In genomic region chr11:75346912-75347647, GRCh38 we compare ENCODE assay signal across 8 cellular contexts. TPM values are rescaled to one million over a fixed set of nuclear protein-coding genes. Genes with fewer than 3 reads are reported as not detected.
DNase-seq lines count a peak whose midpoint lies in the region; ATAC-seq and TF ChIP-seq lines count a peak whose summit lies in the region.

No MANE protein-coding gene starts in this region.

- no peak for TF ChIP-seq CTCF in Peyer's patch (IDR thresholded peaks at IDR 0.05)
- no peak for TF ChIP-seq CTCF in prostate gland (IDR thresholded peaks at IDR 0.05)
- TF ChIP-seq CTCF in omental fat pad (IDR thresholded peaks at IDR 0.05) = no peak

- H3K4me3 ChIP-seq in Peyer's patch = no peak overlapping the region
- no peak overlapping the region for H3K4me3 ChIP-seq in prostate gland

- H3K9me3 ChIP-seq in Peyer's patch (no peaks in the 10 kb centered on the region), prostate gland (no peaks in the 10 kb centered on the region)

- TF ChIP-seq POLR2A in Peyer's patch (IDR thresholded peaks at IDR 0.05) (no peak), prostate gland (IDR thresholded peaks at IDR 0.05) (no peak)

- ATAC-seq in omental fat pad (ENCODE audit: low FRiP score) = no peak
- ATAC-seq in HG03565 (IDR thresholded peaks at IDR 0.05; ENCODE audit: unreplicated experiment) = no peak

- H3K27me3 ChIP-seq in Peyer's patch (no peaks in the 10 kb centered on the region), prostate gland (replicated peaks; ENCODE audit: insufficient read depth) (no peaks in the 10 kb centered on the region)

- DNase-seq in DMS 273 (lab: John Stamatoyannopoulos, UW; ENCODE audit: unreplicated experiment) (peak; percentile 84), Peyer's patch (peak in 2 of 3 donors; percentile 51 to 53), fibroblast of peridontal ligament (ENCODE audit: extremely low read depth) (peak; percentile 33), prostate gland (ENCODE audit: low spot score) (no peak), SKM-1 (lab: John Stamatoyannopoulos, UW; ENCODE audit: unreplicated experiment) (no peak), omental fat pad (ENCODE audit: low spot score) (no peak)
- DNase-seq in stimulated activated CD4-positive, alpha-beta T cell treated with anti-CD3 and anti-CD28 coated beads, Interleukin-12 subunit alpha, Interleukin-12 subunit beta, amount 100 ng/mL, for 4 hours = no peak

- H3K27ac ChIP-seq in Peyer's patch (peak overlapping the region; percentile 29 to 95 (median 67)), prostate gland (peak overlapping the region; percentile 68 to 92)

- H3K4me1 ChIP-seq in Peyer's patch = peaks cover 1 to 89% (median 20%) of the 10 kb centered on the region in 4 donors
- peaks cover 63% of the 10 kb centered on the region for H3K4me1 ChIP-seq in prostate gland (replicated peaks)

- intact Hi-C loops in prostate gland (cut with DNase I) = no loop called here

- 66% methylated on average over 11 of the region's 11 CpGs for WGBS in prostate gland

- H3K36me3 ChIP-seq in Peyer's patch = no peaks in the 10 kb centered on the region
- H3K36me3 ChIP-seq in prostate gland = no peaks in the 10 kb centered on the region

RNA-seq across cellular contexts. Expression of gene ARRB1, which starts 4.4 kb away (rescaled TPM):
- total RNA-seq in Peyer's patch (100 to 1,000 TPM in 2 of 4 donors, 10 to 100 TPM in 2; 45.4 to 136 (median 90.6) TPM), prostate gland (10 to 100 TPM; 31.9 to 64.7 TPM), omental fat pad (10 to 100 TPM; 34.7 to 75.0 (median 58.1) TPM)

RNA-seq across cellular contexts. Expression of gene RPS3, which starts 52.2 kb away (rescaled TPM):
- total RNA-seq in Peyer's patch = 1,000 to 10,000 TPM in 1 of 4 donors, 100 to 1,000 TPM in 3; 505 to 1,121 (median 614) TPM
- total RNA-seq in prostate gland = 1,000 to 10,000 TPM in 1 of 2 donors, 100 to 1,000 TPM in 1; 890 to 1,636 TPM
- 1,000 to 10,000 TPM in 3 of 4 donors, 100 to 1,000 TPM in 1; 876 to 1,394 (median 1,127) TPM for total RNA-seq in omental fat pad

Comparison
In these comparisons a context has a peak if more than half of its experiments do, and no peak if none do; other contexts are left out.
1. DNase-seq: peak in DMS 273 (single experiment), Peyer's patch (2 of 3) and fibroblast of peridontal ligament (single experiment); none in prostate gland (single experiment), SKM-1 (single experiment), stimulated activated CD4-positive, alpha-beta T cell treated with anti-CD3 and anti-CD28 coated beads, Interleukin-12 subunit alpha, Interleukin-12 subunit beta, amount 100 ng/mL, for 4 hours (single experiment) and omental fat pad (single experiment).